Comparison of ENCODE assay signal across 22 cellular contexts in genomic region chr13:37889811-37890210, GRCh38. TPM values are rescaled to one million over a fixed set of nuclear protein-coding genes. Genes with fewer than 3 reads are reported as not detected.
DNase-seq lines count a peak whose midpoint lies in the region; ATAC-seq, FAIRE-seq and TF ChIP-seq lines count a peak whose summit lies in the region.
"Had no signal": no experiment of that assay in that cellular context is flagged by ENCODE, and none has a peak within 500 bp of the region (broad histone marks: within the 10 kb centered on the region; RNA-seq: fewer than 3 reads in every experiment).

No MANE protein-coding gene starts in this region.

- TF ChIP-seq CTCF in A673 (conservative IDR thresholded peaks at IDR 0.05; ENCODE audit: low read depth, low read length) (no peak), HFFc6 (IDR thresholded peaks at IDR 0.05) (no peak)

- no peaks in the 10 kb centered on the region for H3K36me3 ChIP-seq in A673 (ENCODE audit: insufficient read depth, low read length, poor library complexity, severe bottlenecking)

- no peaks in the 10 kb centered on the region for H3K9me3 ChIP-seq in A673 (ENCODE audit: low read depth, low read length, poor library complexity, severe bottlenecking)
- H3K9me3 ChIP-seq: Caco-2 had no signal

- no peak overlapping the region for H3K27ac ChIP-seq in A673 (ENCODE audit: low read depth, low read length, poor library complexity, severe bottlenecking)
- H3K27ac ChIP-seq: C4-2B, HL-60 had no signal

- H3K36me3 Mint-ChIP-seq in HFFc6 (ENCODE audit: low read depth): no peaks in the 10 kb centered on the region

- no peak overlapping the region; the same call in 1 of the 2 replicates for H3K27ac Mint-ChIP-seq in HFFc6
- H3K27ac Mint-ChIP-seq: CD4-positive, alpha-beta T cell had no signal

- peak overlapping the region; percentile 69; the same call in 1 of the 2 replicates for H3K4me3 Mint-ChIP-seq in HFFc6
- H3K4me3 Mint-ChIP-seq: CD4-positive, alpha-beta T cell had no signal

- TF ChIP-seq POLR2A in GM18505 (IDR thresholded peaks at IDR 0.05; ENCODE audit: borderline replicate concordance, extremely low read depth, insufficient read depth, insufficient read length): no peak

- peak; percentile 34 for DNase-seq in A673 (ENCODE audit: low spot score)
- DNase-seq in HFFc6: no peak
- DNase-seq in NCI-H748 (lab: John Stamatoyannopoulos, UW; ENCODE audit: unreplicated experiment): peak; percentile 36
- DNase-seq in NCI-H2171 treated with DMSO at 0.1 percent for 48 hours (lab: John Stamatoyannopoulos, UW): no peak
- DNase-seq: 8988T; ACHN; AML-193; Caco-2; CD4-positive, alpha-beta T cell; GOT3; H7 had no signal

- no peak for ATAC-seq in HG03097 (IDR thresholded peaks at IDR 0.05; ENCODE audit: low FRiP score, unreplicated experiment)
- ATAC-seq in GM18505 (IDR thresholded peaks at IDR 0.05; ENCODE audit: unreplicated experiment): no peak
- no peak for ATAC-seq in GM21717 (IDR thresholded peaks at IDR 0.05; ENCODE audit: unreplicated experiment)
- ATAC-seq: HCT116 had no signal

- POLR2A ChIA-PET in A673 (lab: Charles Lee; ENCODE audit: low non-redundant PET): interaction anchor here (0.6 to 0.7 kb wide), 2 partner anchors 249 to 479 kb away, joined by 3 to 5 read pairs; no protein-coding TSS in a partner anchor

- H3K4me1 Mint-ChIP-seq in HFFc6 (ENCODE audit: low read depth): peaks cover 18% of the 10 kb centered on the region

- peak; percentile 53 for FAIRE-seq in endometrium (lab: Jason Lieb, UNC)
- FAIRE-seq: D721Med, G401.6, GM12891, GM18507 had no signal

- intact Hi-C loops in A673 (cut with micrococcal nuclease; ENCODE audit: unreplicated experiment): no loop called here

- H3K27me3 ChIP-seq in A673 (replicated peaks; ENCODE audit: insufficient read depth, low read depth, low read length, poor library complexity): no peaks in the 10 kb centered on the region

- no peaks in the 10 kb centered on the region for H3K9me3 Mint-ChIP-seq in HFFc6
- H3K9me3 Mint-ChIP-seq: CD4-positive, alpha-beta T cell had no signal

- no TSS peak for BruUV-seq in A673 (replicated peaks; lab: Mats Ljungman, UMichigan)

- peaks cover 15% of the 10 kb centered on the region for H3K4me1 ChIP-seq in A673 (ENCODE audit: insufficient read depth, low read length, poor library complexity, severe bottlenecking)
- H3K4me1 ChIP-seq: Caco-2 had no signal

- no peak overlapping the region for H3K4me3 ChIP-seq in A673 (ENCODE audit: low read depth, low read length, poor library complexity, severe bottlenecking)

- CTCF ChIA-PET in A673 (lab: Charles Lee): no interaction called here

- H3K27me3 Mint-ChIP-seq in HFFc6 (ENCODE audit: insufficient read depth): no peaks in the 10 kb centered on the region
- H3K27me3 Mint-ChIP-seq: CD4-positive, alpha-beta T cell had no signal

RNA-seq across cellular contexts. Expression of gene TRPC4, which starts 20.2 kb away (rescaled TPM):
- 25.3 and 27.0 TPM in 2 replicates for total RNA-seq in A673 (2021)
- total RNA-seq in HFFc6 (2021; fragmentation: NEBNext Ultra II Directional; extraction: Animal tissue kit (Norgen Biotek cat#: 25700)): 10 to 100 TPM; 14.3 to 17.5 (median 15.4) TPM
- total RNA-seq: Caco-2; CD4-positive, alpha-beta T cell had no signal

Comparison
In these comparisons a context has a peak if more than half of its experiments do, and no peak if none do; other contexts are left out.
1. DNase-seq: peak in A673 (single experiment) and NCI-H748 (single experiment); none in HFFc6 (single experiment) and NCI-H2171 treated with DMSO at 0.1 percent for 48 hours (single experiment).